Comparison of ENCODE assay signal across 12 cellular contexts in the genomic region with DNA sequence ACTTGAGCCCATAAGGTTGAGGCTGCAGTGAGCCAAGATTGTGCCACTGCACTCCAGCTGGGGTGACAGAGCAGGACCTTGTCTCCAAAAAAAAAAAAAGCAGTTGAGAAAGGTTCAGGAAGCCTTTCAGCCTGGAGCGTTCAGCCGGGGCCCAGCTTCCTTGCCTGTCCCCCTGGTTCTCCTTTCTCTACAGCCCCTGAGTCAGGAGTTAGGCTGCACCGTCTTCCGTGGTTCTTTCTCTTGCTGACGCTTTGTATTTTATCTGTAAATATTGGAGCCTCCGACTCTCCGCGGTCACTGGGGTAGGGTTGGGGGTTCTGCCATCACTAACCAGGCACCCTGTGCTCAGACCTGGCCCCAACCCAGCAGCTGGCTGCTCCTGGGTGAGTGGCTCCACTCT.
"Had no signal": no experiment of that assay in that cellular context is flagged by ENCODE, and none has a peak within 500 bp of the region (broad histone marks: within the 10 kb centered on the region; RNA-seq: fewer than 3 reads in every experiment).

No MANE protein-coding gene starts in this region.

- H3K27ac ChIP-seq: cardiac muscle cell, ovary had no signal

- DNase-seq: activated B cell treated with CpG ODN at 0.5 μM for 24 hours; activated CD4-positive, alpha-beta T cell treated with anti-CD3 and anti-CD28 coated beads for 48 hours; activated CD8-positive, alpha-beta T cell treated with anti-CD3 and anti-CD28 coated beads for 36 hours; activated effector memory CD4-positive, alpha-beta T cell treated with anti-CD3 and anti-CD28 coated beads, Interleukin-2, amount 50 U/mL, for 16 hours; activated T-cell treated with anti-CD3 and anti-CD28 coated beads, Interleukin-2, amount 50 U/mL, for 4 hours; foreskin fibroblast; ovary; stomach; T-helper 17 cell had no signal

- H3K27me3 ChIP-seq: cardiac muscle cell, ovary, stomach had no signal

- FAIRE-seq: colon had no signal

- H3K9me3 ChIP-seq: ovary, stomach, thoracic aorta had no signal

- H3K36me3 ChIP-seq: ovary had no signal

- ATAC-seq: activated CD8-positive, alpha-beta T cell treated with anti-CD3 and anti-CD28 coated beads for 36 hours; activated T-cell treated with anti-CD3 and anti-CD28 coated beads, Interleukin-2, amount 50 U/mL, for 4 hours; T-helper 17 cell had no signal

- H3K4me3 ChIP-seq: cardiac muscle cell, ovary, stomach, thoracic aorta had no signal
